ENCODE assay signal across 2 cellular contexts in genomic region chr4:183147983-183148382, GRCh38.
TF ChIP-seq lines count a peak whose summit lies in the region.

No MANE protein-coding gene starts in this region.

TF ChIP-seq in A549, 52 proteins besides CTCF, POLR2A, EP300 and RAD21:
- TF ChIP-seq TFCP2L1 (CRISPR knock-in tag; IDR thresholded peaks at IDR 0.05) (no peak), JUN (IDR thresholded peaks at IDR 0.05) (no peak), CEBPB (IDR thresholded peaks at IDR 0.05) (no peak), EHF (CRISPR knock-in tag; IDR thresholded peaks at IDR 0.05) (no peak), MAFK (IDR thresholded peaks at IDR 0.05; ENCODE audit: partially characterized antibody) (peak; percentile 4), SMC3 (IDR thresholded peaks at IDR 0.05) (no peak)

TF ChIP-seq in IMR-90, 13 proteins besides CTCF, POLR2A, EP300 and RAD21:
- TF ChIP-seq BHLHE40 (IDR thresholded peaks at IDR 0.05; ENCODE audit: low read depth, low read length) (no peak), MAFK (IDR thresholded peaks at IDR 0.05; ENCODE audit: low read depth, low read length) (peak; percentile 67)
TF ChIP-seq in IMR-90: peak in this region for 1.
